ENCODE assay signal across 8 cellular contexts in genomic region chr18:58671122-58671940, GRCh38. TPM values are rescaled to one million over a fixed set of nuclear protein-coding genes. Genes with fewer than 3 reads are reported as not detected.
A peak's percentile ranks its signal among the peaks of the same experiment; 100 is the strongest.
DNase-seq lines count a peak whose midpoint lies in the region; ATAC-seq and TF ChIP-seq lines count a peak whose summit lies in the region.

A gene with protein sequence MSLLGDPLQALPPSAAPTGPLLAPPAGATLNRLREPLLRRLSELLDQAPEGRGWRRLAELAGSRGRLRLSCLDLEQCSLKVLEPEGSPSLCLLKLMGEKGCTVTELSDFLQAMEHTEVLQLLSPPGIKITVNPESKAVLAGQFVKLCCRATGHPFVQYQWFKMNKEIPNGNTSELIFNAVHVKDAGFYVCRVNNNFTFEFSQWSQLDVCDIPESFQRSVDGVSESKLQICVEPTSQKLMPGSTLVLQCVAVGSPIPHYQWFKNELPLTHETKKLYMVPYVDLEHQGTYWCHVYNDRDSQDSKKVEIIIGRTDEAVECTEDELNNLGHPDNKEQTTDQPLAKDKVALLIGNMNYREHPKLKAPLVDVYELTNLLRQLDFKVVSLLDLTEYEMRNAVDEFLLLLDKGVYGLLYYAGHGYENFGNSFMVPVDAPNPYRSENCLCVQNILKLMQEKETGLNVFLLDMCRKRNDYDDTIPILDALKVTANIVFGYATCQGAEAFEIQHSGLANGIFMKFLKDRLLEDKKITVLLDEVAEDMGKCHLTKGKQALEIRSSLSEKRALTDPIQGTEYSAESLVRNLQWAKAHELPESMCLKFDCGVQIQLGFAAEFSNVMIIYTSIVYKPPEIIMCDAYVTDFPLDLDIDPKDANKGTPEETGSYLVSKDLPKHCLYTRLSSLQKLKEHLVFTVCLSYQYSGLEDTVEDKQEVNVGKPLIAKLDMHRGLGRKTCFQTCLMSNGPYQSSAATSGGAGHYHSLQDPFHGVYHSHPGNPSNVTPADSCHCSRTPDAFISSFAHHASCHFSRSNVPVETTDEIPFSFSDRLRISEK (plus strand): TSS chr18:58671465. CDS start chr18:58671644, 179 bp downstream.

- H3K27ac Mint-ChIP-seq in chondrocyte (ENCODE audit: unreplicated experiment): peak within 1 kb of the TSS; percentile 89

- no peaks in the 10 kb centered on the region for H3K27me3 Mint-ChIP-seq in chondrocyte (ENCODE audit: low read depth)

- DNase-seq in AML-193 (lab: John Stamatoyannopoulos, UW) (peak; percentile 83 to 90), NCI-H510A treated with DMSO at 0.1 percent for 48 hours (lab: John Stamatoyannopoulos, UW) (peak; percentile 89), chondrocyte (ENCODE audit: low spot score) (peak; percentile 94), kidney tubule cell (ENCODE audit: low spot score) (peak; percentile 96)
- peak; percentile 92 to 96 for DNase-seq in activated CD4-positive, alpha-beta T cell treated with anti-CD3 and anti-CD28 coated beads for 24 hours (ENCODE audit: low read depth in 2 of 2)
- peak; percentile 91 to 97 (median 94) for DNase-seq in stimulated activated CD4-positive, alpha-beta T cell treated with anti-CD3 and anti-CD28 coated beads, Interleukin-1b, Interleukin-23, amount 100 ng/mL, for 24 hours (ENCODE audit: low read depth in 4 of 4, low spot score in 1 of 4)

- H3K4me3 Mint-ChIP-seq in chondrocyte (ENCODE audit: unreplicated experiment): peak within 1 kb of the TSS; percentile 94

- peak; percentile 54 for TF ChIP-seq CTCF in chondrocyte (IDR thresholded peaks at IDR 0.05)

- peaks cover 1% of the 10 kb centered on the region for H3K36me3 Mint-ChIP-seq in chondrocyte (ENCODE audit: low read depth)

- H3K9me3 Mint-ChIP-seq in chondrocyte (ENCODE audit: low read depth): no peaks in the 10 kb centered on the region

- TF ChIP-seq POLR2A in GM19193 (IDR thresholded peaks at IDR 0.05; ENCODE audit: extremely low read depth, insufficient read depth, insufficient read length): peak; percentile 92

- H3K4me1 Mint-ChIP-seq in chondrocyte (ENCODE audit: low read depth): peaks cover 48% of the 10 kb centered on the region

- ATAC-seq in HG03432 (IDR thresholded peaks at IDR 0.05; ENCODE audit: unreplicated experiment): peak; percentile 82

RNA-seq across cellular contexts. Expression of the gene that starts here (rescaled TPM):
- total RNA-seq in chondrocyte: 15.9 to 23.3 TPM (median 17.4 TPM) in 3 replicates

Comparison
In these comparisons a context has a peak if more than half of its experiments do, and no peak if none do; other contexts are left out.
1. Peak in every context shown above with its lines: DNase-seq and ATAC-seq.